Comparison of ENCODE assay signal across 23 cellular contexts in the genomic region with DNA sequence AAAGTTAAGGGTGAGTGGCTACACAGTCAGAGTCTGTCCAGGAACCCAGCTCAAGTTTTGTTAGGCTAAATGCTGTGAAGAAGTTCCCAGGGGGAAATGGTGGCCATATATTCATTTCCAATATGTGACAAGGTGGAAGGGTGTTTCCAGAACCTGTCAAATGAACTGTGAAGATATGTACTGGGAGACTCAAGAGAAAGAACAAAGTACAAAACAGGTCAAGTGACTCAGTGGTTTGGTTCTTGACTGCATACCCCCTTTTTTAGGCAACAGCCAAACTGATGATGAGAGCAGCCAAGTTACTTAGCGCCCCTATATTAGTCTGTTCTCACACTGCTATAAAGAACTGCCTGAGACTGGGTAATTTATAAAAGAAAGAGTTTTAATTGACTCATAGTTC.
"Had no signal": no experiment of that assay in that cellular context is flagged by ENCODE, and none has a peak within 500 bp of the region (broad histone marks: within the 10 kb centered on the region; RNA-seq: fewer than 3 reads in every experiment).

No MANE protein-coding gene starts in this region.

- H3K27ac ChIP-seq: HL-60, KMS-11, SJSA1, SK-N-MC had no signal

- H3K36me3 Mint-ChIP-seq: IgD-negative memory B cell had no signal

- DNase-seq: MV-4-11, NCI-H1048, NCI-H1105, NCI-H1417, NCI-H1436 treated with DMSO at 0.1 percent for 48 hours, NCI-H1694, NCI-H187 treated with DMSO at 0.1 percent for 48 hours, NCI-H2029 treated with DMSO at 0.1 percent for 48 hours, NCI-H2107, NCI-H446, NCI-H510A, NCI-H524 treated with DMSO at 0.1 percent for 48 hours, NCI-H69, NCI-H774, Right ventricle myocardium superior, RPMI8226, SIG-M5 had no signal

- H3K4me1 Mint-ChIP-seq: IgD-negative memory B cell had no signal

- H3K4me2 ChIP-seq: KMS-11 had no signal

- H3K4me1 ChIP-seq: SJSA1 had no signal

- H3K9ac ChIP-seq: KMS-11 had no signal

- H3K27ac Mint-ChIP-seq: IgD-negative memory B cell had no signal

- H3K4me3 ChIP-seq: K562, SJSA1, SK-N-MC had no signal

- H3K9me3 ChIP-seq: SJSA1 had no signal

- H3K36me3 ChIP-seq: SJSA1 had no signal
